Comparison of ENCODE assay signal across 1 cellular context in the genomic region with DNA sequence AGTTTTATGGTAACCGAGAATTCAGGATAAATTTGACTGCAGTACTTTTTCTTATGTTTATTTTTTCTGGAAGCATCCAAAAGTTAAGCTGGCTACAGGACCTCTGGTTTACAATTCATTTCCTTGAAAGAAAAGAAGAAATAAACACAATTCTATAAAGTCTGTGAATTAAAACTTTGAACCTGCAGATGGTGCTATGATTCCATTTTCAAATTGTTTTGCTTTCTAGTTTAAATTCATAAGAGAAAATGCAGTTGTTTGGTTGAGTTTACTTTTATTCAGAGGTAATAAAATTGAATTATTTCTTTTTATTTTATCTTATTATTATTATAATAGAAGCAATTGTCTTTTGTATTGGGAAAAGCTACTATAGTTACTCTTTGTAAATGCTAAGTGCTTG.
TF ChIP-seq lines count a peak whose summit lies in the region.

No MANE protein-coding gene starts in this region.

TF ChIP-seq in WTC11, 78 proteins besides CTCF, POLR2A, EP300 and RAD21 (continued from another document):
- TF ChIP-seq, protein P1, sequence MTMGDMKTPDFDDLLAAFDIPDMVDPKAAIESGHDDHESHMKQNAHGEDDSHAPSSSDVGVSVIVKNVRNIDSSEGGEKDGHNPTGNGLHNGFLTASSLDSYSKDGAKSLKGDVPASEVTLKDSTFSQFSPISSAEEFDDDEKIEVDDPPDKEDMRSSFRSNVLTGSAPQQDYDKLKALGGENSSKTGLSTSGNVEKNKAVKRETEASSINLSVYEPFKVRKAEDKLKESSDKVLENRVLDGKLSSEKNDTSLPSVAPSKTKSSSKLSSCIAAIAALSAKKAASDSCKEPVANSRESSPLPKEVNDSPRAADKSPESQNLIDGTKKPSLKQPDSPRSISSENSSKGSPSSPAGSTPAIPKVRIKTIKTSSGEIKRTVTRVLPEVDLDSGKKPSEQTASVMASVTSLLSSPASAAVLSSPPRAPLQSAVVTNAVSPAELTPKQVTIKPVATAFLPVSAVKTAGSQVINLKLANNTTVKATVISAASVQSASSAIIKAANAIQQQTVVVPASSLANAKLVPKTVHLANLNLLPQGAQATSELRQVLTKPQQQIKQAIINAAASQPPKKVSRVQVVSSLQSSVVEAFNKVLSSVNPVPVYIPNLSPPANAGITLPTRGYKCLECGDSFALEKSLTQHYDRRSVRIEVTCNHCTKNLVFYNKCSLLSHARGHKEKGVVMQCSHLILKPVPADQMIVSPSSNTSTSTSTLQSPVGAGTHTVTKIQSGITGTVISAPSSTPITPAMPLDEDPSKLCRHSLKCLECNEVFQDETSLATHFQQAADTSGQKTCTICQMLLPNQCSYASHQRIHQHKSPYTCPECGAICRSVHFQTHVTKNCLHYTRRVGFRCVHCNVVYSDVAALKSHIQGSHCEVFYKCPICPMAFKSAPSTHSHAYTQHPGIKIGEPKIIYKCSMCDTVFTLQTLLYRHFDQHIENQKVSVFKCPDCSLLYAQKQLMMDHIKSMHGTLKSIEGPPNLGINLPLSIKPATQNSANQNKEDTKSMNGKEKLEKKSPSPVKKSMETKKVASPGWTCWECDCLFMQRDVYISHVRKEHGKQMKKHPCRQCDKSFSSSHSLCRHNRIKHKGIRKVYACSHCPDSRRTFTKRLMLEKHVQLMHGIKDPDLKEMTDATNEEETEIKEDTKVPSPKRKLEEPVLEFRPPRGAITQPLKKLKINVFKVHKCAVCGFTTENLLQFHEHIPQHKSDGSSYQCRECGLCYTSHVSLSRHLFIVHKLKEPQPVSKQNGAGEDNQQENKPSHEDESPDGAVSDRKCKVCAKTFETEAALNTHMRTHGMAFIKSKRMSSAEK (CRISPR knock-in tag; IDR thresholded peaks at IDR 0.05; ENCODE audit: borderline replicate concordance), result no peak
- no peak for TF ChIP-seq HMGXB4 (CRISPR knock-in tag; IDR thresholded peaks at IDR 0.05)
- no peak for TF ChIP-seq FOXJ3 (CRISPR knock-in tag; IDR thresholded peaks at IDR 0.05; ENCODE audit: borderline replicate concordance)
